Comparison of ENCODE assay signal across 8 cellular contexts in the genomic region with DNA sequence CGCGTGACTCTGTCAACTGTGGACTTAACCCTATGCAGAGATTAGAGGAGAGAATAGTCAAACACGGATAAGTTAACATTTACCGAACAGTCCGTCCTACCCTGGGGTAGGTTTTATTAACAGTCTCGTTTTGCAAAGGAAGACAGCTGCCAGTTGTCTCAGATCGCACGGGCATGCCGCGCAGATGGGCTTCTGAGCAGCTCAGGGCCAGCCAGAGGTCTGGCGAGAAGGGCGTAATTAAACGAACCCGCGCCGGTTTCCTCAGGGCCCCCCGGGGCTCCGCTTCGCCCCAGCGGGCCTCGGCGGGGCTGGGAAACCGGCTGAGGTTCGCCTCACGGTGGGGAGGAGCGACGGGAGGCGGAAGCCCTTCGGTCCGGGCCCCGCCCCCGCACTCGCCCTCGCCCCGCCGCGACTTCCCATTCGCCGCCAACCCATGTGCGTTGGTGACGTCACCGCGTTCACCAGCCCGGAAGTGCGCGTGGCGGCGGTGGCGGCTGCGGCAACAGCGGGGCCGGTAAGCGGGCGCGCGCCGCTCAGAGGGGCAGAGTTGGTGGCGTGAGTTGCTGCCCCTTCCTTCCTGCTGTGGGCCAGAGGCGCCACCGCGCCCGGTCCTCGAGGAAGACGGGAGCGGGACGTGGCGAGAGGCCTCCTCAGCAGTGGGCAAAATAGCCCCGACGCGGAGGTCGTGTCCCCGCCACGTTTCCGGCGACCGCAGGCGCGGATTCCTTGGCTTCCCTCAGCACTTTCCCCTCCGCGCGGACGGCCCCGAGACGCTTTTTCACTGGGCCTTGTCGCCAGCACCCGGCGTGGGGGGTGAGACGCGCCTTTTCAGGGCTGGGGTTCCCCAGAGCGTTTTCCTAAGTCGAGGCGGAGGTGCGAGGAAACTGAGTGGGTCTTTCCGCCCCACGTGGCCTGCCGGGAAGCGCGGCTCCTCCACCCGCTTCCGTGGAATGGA. TPM values are rescaled to one million over a fixed set of nuclear protein-coding genes. Genes with fewer than 3 reads are reported as not detected.
DNase-seq lines count a peak whose midpoint lies in the region; ATAC-seq and TF ChIP-seq lines count a peak whose summit lies in the region.

A gene (plus strand): TSS at position 464 of the 955 bp plus-strand sequence. CDS start 2,101 bp downstream, outside the sequence.

- peak within 1 kb of the TSS; percentile 48; the same call in 1 of the 3 replicates for H2BK15ac ChIP-seq in IMR-90 (ENCODE audit: low read depth, low read length)

- H3K56ac ChIP-seq in IMR-90 (ENCODE audit: extremely low read depth, insufficient read depth, low read length), result peak within 1 kb of the TSS; percentile 85

- H3K27ac ChIP-seq in IMR-90 (ENCODE audit: insufficient read depth, low read length), result peak within 1 kb of the TSS; percentile 99

- H3K4me2 ChIP-seq in IMR-90 (ENCODE audit: low read depth, low read length), result peak within 1 kb of the TSS; percentile 98

- peak within 1 kb of the TSS; percentile 92 for H2AFZ ChIP-seq in IMR-90 (replicated peaks; ENCODE audit: low read length, poor library complexity)

- no peaks in the 10 kb centered on the region; the same call in 1 of the 2 replicates for H3K9me1 ChIP-seq in IMR-90 (ENCODE audit: insufficient read depth, low read length)

- dilution Hi-C loops in IMR-90 (cut with HindIII; ENCODE audit: low sequenced_read_pairs, unreplicated experiment), result no loop called here

- peak within 1 kb of the TSS; percentile 99 for H4K5ac ChIP-seq in IMR-90 (ENCODE audit: low read depth, low read length)

- TF ChIP-seq POLR2A in IMR-90 (IDR thresholded peaks at IDR 0.05; ENCODE audit: low read depth, low read length), result peak; percentile 97

- peak within 1 kb of the TSS; percentile 81 for H3K4ac ChIP-seq in IMR-90 (ENCODE audit: low read depth, low read length)

- H3K4me3 ChIP-seq in IMR-90 (ENCODE audit: insufficient read depth, low read depth, low read length), result peak within 1 kb of the TSS; percentile 99
- peak within 1 kb of the TSS; percentile 87 for H3K4me3 ChIP-seq in epithelial cell of esophagus (ENCODE audit: low read length)
- peak within 1 kb of the TSS; percentile 87 for H3K4me3 ChIP-seq in mononuclear cell (ENCODE audit: low read length)

- H2BK5ac ChIP-seq in IMR-90 (ENCODE audit: low read depth, low read length, poor library complexity, severe bottlenecking), result peak within 1 kb of the TSS; percentile 92

- peak within 1 kb of the TSS; percentile 62 for H2AK5ac ChIP-seq in IMR-90 (ENCODE audit: low read depth, low read length)

- TF ChIP-seq RAD21 in IMR-90 (IDR thresholded peaks at IDR 0.05; ENCODE audit: low read length), result no peak

- peak within 1 kb of the TSS; percentile 84 for H3K14ac ChIP-seq in IMR-90 (replicated peaks; ENCODE audit: low read depth, low read length)

- DNase-seq in DMS114 treated with DMSO at 0.1 percent for 48 hours (lab: John Stamatoyannopoulos, UW; ENCODE audit: unreplicated experiment) (peak; percentile 73), IMR-90 (peak; percentile 91), OCI-M2 (lab: John Stamatoyannopoulos, UW; ENCODE audit: unreplicated experiment) (peak; percentile 35), activated T-cell treated with anti-CD3 and anti-CD28 coated beads for 4 hours (peak; percentile 97), epithelial cell of esophagus (ENCODE audit: low read depth) (peak; percentile 96)
- DNase-seq in stimulated activated CD8-positive, alpha-beta memory T cell treated with anti-CD3 and anti-CD28 coated beads, Interleukin-2, amount 100 ng/mL, for 48 hours (ENCODE audit: low read depth in 2 of 2), result peak; percentile 93 to 96

- in situ Hi-C loops in IMR-90 (cut with MboI; ENCODE audit: low sequenced_read_pairs), result no loop called here

- BruUV-seq in IMR-90 (replicated peaks; lab: Mats Ljungman, UMichigan), result no TSS peak

- peak within 1 kb of the TSS; percentile 58 for H3K23ac ChIP-seq in IMR-90 (ENCODE audit: low read depth, low read length)

- H3K27me3 ChIP-seq in IMR-90 (ENCODE audit: control insufficient read depth, insufficient read depth, low read length) (no peaks in the 10 kb centered on the region), mononuclear cell (ENCODE audit: insufficient read depth, low read length) (no peaks in the 10 kb centered on the region)

- peak within 1 kb of the TSS; percentile 4 for H2BK120ac ChIP-seq in IMR-90 (ENCODE audit: low read depth, low read length)

- no peaks in the 10 kb centered on the region for H3K9me3 ChIP-seq in IMR-90 (ENCODE audit: control insufficient read depth, insufficient read depth, low read length)
- H3K9me3 ChIP-seq in mononuclear cell (ENCODE audit: low read depth, low read length), result no peaks in the 10 kb centered on the region

- H3K9ac ChIP-seq in IMR-90 (ENCODE audit: low read depth, low read length), result peak within 1 kb of the TSS; percentile 100

- peak within 1 kb of the TSS; percentile 86 to 100 for H4K8ac ChIP-seq in IMR-90 (ENCODE audit: low read depth in 2 of 2, low read length in 2 of 2)

- peak within 1 kb of the TSS; percentile 94 for H3K18ac ChIP-seq in IMR-90 (ENCODE audit: low read depth, low read length)

- TF ChIP-seq CTCF in IMR-90 (conservative IDR thresholded peaks at IDR 0.05; ENCODE audit: low read depth, low read length) (no peak), epithelial cell of esophagus (IDR thresholded peaks at IDR 0.05; ENCODE audit: insufficient read depth, low read depth, low read length, missing control alignments) (no peak)

- peak; percentile 90 for ATAC-seq in GM21529 (IDR thresholded peaks at IDR 0.05; ENCODE audit: unreplicated experiment)
- peak; percentile 97 for ATAC-seq in IMR-90 (ENCODE audit: low read depth)

- intact Hi-C loops in IMR-90 (cut with micrococcal nuclease), result loop anchor here (1.0 kb wide), 1 partner anchor 95 kb away; no protein-coding TSS in a partner anchor

- CTCF ChIA-PET in IMR-90 (lab: Yijun Ruan, JAX), result no interaction called here

- POLR2A ChIA-PET in IMR-90 (lab: Charles Lee; ENCODE audit: unreplicated experiment), result no interaction called here

- H3K79me1 ChIP-seq in IMR-90 (ENCODE audit: low read depth in 1 of 2, low read length in 2 of 2), result peaks cover 10 to 19% of the 10 kb centered on the region in 2 experiments

- H3K36me3 ChIP-seq in IMR-90 (ENCODE audit: control insufficient read depth, insufficient read depth, low read length), result peaks cover 12% of the 10 kb centered on the region

- peaks cover 5% of the 10 kb centered on the region for H3K4me1 ChIP-seq in IMR-90 (ENCODE audit: control insufficient read depth, insufficient read depth, low read length)
- H3K4me1 ChIP-seq in mononuclear cell (ENCODE audit: insufficient read depth, low read length), result peaks cover 35% of the 10 kb centered on the region

- peak within 1 kb of the TSS; percentile 85 for H4K91ac ChIP-seq in IMR-90 (ENCODE audit: insufficient read depth, low read depth, low read length)

- 0 out of 2 replicates have a peak within 1 kb of the TSS, but pooled peaks have one; percentile 1 for H2BK20ac ChIP-seq in IMR-90 (ENCODE audit: low read depth, low read length)

- no peaks in the 10 kb centered on the region; the same call in 1 of the 2 replicates for H4K20me1 ChIP-seq in IMR-90 (ENCODE audit: insufficient read depth, low read length)

- peak within 1 kb of the TSS; percentile 88 for H2AK9ac ChIP-seq in IMR-90 (replicated peaks; ENCODE audit: low read depth, low read length, poor library complexity)

- 1% methylated on average over 26 of the region's 100 CpGs; no CpG with 5 or more reads in 1 of the 2 experiments for WGBS in IMR-90 (ENCODE audit: extremely low coverage in 2 of 2, insufficient read length in 1 of 2), 2 experiments

TF ChIP-seq in IMR-90, 13 proteins besides CTCF, POLR2A, EP300 and RAD21:
- TF ChIP-seq RCOR1 (IDR thresholded peaks at IDR 0.05; ENCODE audit: insufficient replicate concordance, low read length) (no peak), MAZ (IDR thresholded peaks at IDR 0.05; ENCODE audit: borderline replicate concordance, low read depth, low read length) (peak; percentile 73; the same call in 1 of the 2 replicates), BHLHE40 (IDR thresholded peaks at IDR 0.05; ENCODE audit: low read depth, low read length) (peak; percentile 49; the same call in 1 of the 2 replicates), MXI1 (IDR thresholded peaks at IDR 0.05; ENCODE audit: borderline replicate concordance, low read depth, low read length) (peak; percentile 65; the same call in 1 of the 2 replicates)
- TF ChIP-seq, protein P1, sequence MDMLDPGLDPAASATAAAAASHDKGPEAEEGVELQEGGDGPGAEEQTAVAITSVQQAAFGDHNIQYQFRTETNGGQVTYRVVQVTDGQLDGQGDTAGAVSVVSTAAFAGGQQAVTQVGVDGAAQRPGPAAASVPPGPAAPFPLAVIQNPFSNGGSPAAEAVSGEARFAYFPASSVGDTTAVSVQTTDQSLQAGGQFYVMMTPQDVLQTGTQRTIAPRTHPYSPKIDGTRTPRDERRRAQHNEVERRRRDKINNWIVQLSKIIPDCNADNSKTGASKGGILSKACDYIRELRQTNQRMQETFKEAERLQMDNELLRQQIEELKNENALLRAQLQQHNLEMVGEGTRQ (IDR thresholded peaks at IDR 0.05; ENCODE audit: low read depth, low read length), result peak; percentile 86

RNA-seq across cellular contexts. Expression of the gene that starts here (rescaled TPM):
- total RNA-seq in IMR-90 (2012; rRNA removed) (11.8 and 25.0 TPM in 2 replicates), mononuclear cell (29.6 TPM)
- 8.3 and 12.3 TPM in 2 replicates for polyA plus RNA-seq in IMR-90 (2012; rRNA removed)
- 2.2 and 2.3 TPM in 2 replicates for polyA plus RNA-seq in IMR-90 (2012; cell fraction: cytosol; rRNA removed)
- 4.0 and 15.4 TPM in 2 replicates for polyA plus RNA-seq in IMR-90 (2012; cell fraction: nucleus; rRNA removed; ENCODE audit: low replicate concordance)

Comparison
In these comparisons a context has a peak if more than half of its experiments do, and no peak if none do; other contexts are left out.
1. Peak in every context shown above with its lines: DNase-seq, ATAC-seq, H3K4me3 ChIP-seq and H3K27ac ChIP-seq.
2. DNase-seq: peak in every context shown above with its lines; median percentile 97 in activated T-cell treated with anti-CD3 and anti-CD28 coated beads for 4 hours; 96 in epithelial cell of esophagus; 94 in stimulated activated CD8-positive, alpha-beta memory T cell treated with anti-CD3 and anti-CD28 coated beads, Interleukin-2, amount 100 ng/mL, for 48 hours; 91 in IMR-90; 73 in DMS114 treated with DMSO at 0.1 percent for 48 hours; 35 in OCI-M2.